In the genomic region with DNA sequence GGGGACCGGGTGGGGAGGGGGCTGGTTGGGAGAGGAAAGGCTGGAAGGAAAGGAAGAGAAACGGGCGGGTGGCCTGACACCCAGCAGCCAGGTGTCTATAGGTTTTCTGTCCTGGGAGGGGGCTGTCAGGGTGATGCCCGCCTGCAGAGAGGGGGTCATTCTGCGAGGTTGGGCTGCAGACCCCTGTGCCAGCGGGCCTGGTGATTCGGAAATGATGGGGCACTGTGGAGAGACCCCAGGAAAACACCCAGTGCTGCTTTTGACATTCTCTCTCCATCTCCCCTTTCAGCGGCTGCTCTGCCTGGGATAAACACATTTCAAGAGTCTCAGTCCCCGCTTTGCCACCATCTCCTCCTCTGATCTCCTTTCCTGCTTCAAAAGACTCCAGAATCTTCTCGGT, we compare ENCODE assay signal across 19 cellular contexts.
A peak's percentile ranks its signal among the peaks of the same experiment; 100 is the strongest.
DNase-seq lines count a peak whose midpoint lies in the region; ATAC-seq and TF ChIP-seq lines count a peak whose summit lies in the region.
"Had no signal": no experiment of that assay in that cellular context is flagged by ENCODE, and none has a peak within 500 bp of the region (broad histone marks: within the 10 kb centered on the region; RNA-seq: fewer than 3 reads in every experiment).

No MANE protein-coding gene starts in this region.

- peak; percentile 20 for DNase-seq in D341Med (ENCODE audit: low spot score)
- no peak for DNase-seq in Panc1 (ENCODE audit: low read depth, low spot score)
- DNase-seq in glutamatergic neuron, result no peak
- no peak for DNase-seq in trophoblast cell
- no peak for DNase-seq in esophagus muscularis mucosa (ENCODE audit: extremely low spot score)
- DNase-seq in psoas muscle, result no peak
- DNase-seq: activated CD4-positive, alpha-beta T cell treated with anti-CD3 and anti-CD28 coated beads, Interleukin-2, amount 10 ng/mL, durations not matched to agents 24 days and 14 days; AML-193; MM.1S; NCI-H146; SHP77 treated with DMSO at 0.1 percent for 48 hours; stimulated activated naive B cell treated with anti-CD40 and anti-IgM and Interleukin-4, amounts not matched to agents 10 μg/mL and 1 μg/mL and 100 μg/mL, for 72 hours; thyroid gland had no signal

- H3K79me2 ChIP-seq in trophoblast cell (ENCODE audit: control insufficient read depth, insufficient read depth, low read length, poor library complexity), result peaks cover 2% of the 10 kb centered on the region

- H3K27ac ChIP-seq in Panc1 (ENCODE audit: low read length) (peak overlapping the region; percentile 86), trophoblast cell (ENCODE audit: low read depth, low read length) (no peak overlapping the region), esophagus muscularis mucosa (replicated peaks in 1 of 4) (no peak overlapping the region), psoas muscle (no peak overlapping the region)
- H3K27ac ChIP-seq: ovary, thyroid gland had no signal

- no peak overlapping the region for H4K12ac ChIP-seq in trophoblast cell (ENCODE audit: low read depth, low read length)

- no peak overlapping the region for H3K4me3 ChIP-seq in Panc1 (ENCODE audit: low read depth in 2 of 2, low read length in 2 of 2)
- no peak overlapping the region for H3K4me3 ChIP-seq in trophoblast cell (ENCODE audit: low read depth, low read length)
- no peak overlapping the region for H3K4me3 ChIP-seq in esophagus muscularis mucosa
- H3K4me3 ChIP-seq in psoas muscle, result no peak overlapping the region
- H3K4me3 ChIP-seq: ovary, thyroid gland had no signal

- H3K27me3 ChIP-seq in Panc1 (ENCODE audit: control insufficient read depth, insufficient read depth, low read length) (no peaks in the 10 kb centered on the region), trophoblast cell (ENCODE audit: insufficient read depth, low read length) (peaks cover 3% of the 10 kb centered on the region), esophagus muscularis mucosa (peaks cover 0 to 50% (median 8%) of the 10 kb centered on the region in 4 donors), psoas muscle (ENCODE audit: insufficient read depth in 3 of 3, low read length in 2 of 3) (peaks cover 0 to 25% (median 6%) of the 10 kb centered on the region in 3 donors)
- H3K27me3 ChIP-seq: ovary, thyroid gland had no signal

- H3K4me2 ChIP-seq in trophoblast cell (ENCODE audit: low read length), result no peak overlapping the region

- no peak overlapping the region for H2AFZ ChIP-seq in trophoblast cell (ENCODE audit: insufficient read depth, low read length, poor library complexity)

- BruUV-seq in Panc1 (replicated peaks; lab: Mats Ljungman, UMichigan), result no TSS peak

- intact Hi-C loops in Panc1 (cut with micrococcal nuclease; ENCODE audit: unreplicated experiment) (loop anchor here (10.0 kb wide), 1 partner anchor 163 kb away; no protein-coding TSS in a partner anchor), esophagus muscularis mucosa (cut with DNase I) (no loop called here), psoas muscle (cut with DNase I) (no loop called here)

- H3K23ac ChIP-seq in trophoblast cell (ENCODE audit: low read length), result no peak overlapping the region

- H3K9me3 Mint-ChIP-seq in glutamatergic neuron (ENCODE audit: unreplicated experiment), result peaks cover 10% of the 10 kb centered on the region
- H3K9me3 Mint-ChIP-seq: activated CD4-positive, alpha-beta T cell treated with anti-CD3 and anti-CD28 coated beads, Interleukin-2, amount 10 ng/mL, durations not matched to agents 24 days and 14 days; activated T-helper 2 cell treated with anti-CD3 and anti-CD28 coated beads, Interferon-gamma antibody, Interleukin-2, Interleukin-4, amounts not matched to agents 10 μg/mL and 5 μg/mL and 100 μg/mL, durations not matched to agents 14 hours and 24 hours and 36 hours; stimulated activated naive B cell treated with anti-CD40 and anti-IgM and Interleukin-4, amounts not matched to agents 10 μg/mL and 1 μg/mL and 100 μg/mL, for 72 hours; T-cell had no signal

- no peak overlapping the region for H3K4ac ChIP-seq in trophoblast cell (ENCODE audit: low read depth, low read length)

- no peak overlapping the region for H2BK120ac ChIP-seq in trophoblast cell (ENCODE audit: insufficient read depth, low read length, poor library complexity)

- no peak for ATAC-seq in Panc1
- no peak for ATAC-seq in GM21390 (IDR thresholded peaks at IDR 0.05; ENCODE audit: unreplicated experiment)
- ATAC-seq in GM21526 (IDR thresholded peaks at IDR 0.05; ENCODE audit: low FRiP score, unreplicated experiment), result no peak
- ATAC-seq in psoas muscle, result no peak
- ATAC-seq: activated CD8-positive, alpha-beta memory T cell treated with anti-CD3 and anti-CD28 coated beads, Interleukin-2, amount 10 ng/mL, durations not matched to agents 7 days and 5 days; stimulated activated naive B cell treated with anti-CD40 and anti-IgM and Interleukin-4, amounts not matched to agents 10 μg/mL and 1 μg/mL and 100 μg/mL, for 72 hours; T-cell had no signal

- H3K36me3 Mint-ChIP-seq in glutamatergic neuron (ENCODE audit: unreplicated experiment), result no peaks in the 10 kb centered on the region
- H3K36me3 Mint-ChIP-seq: activated CD8-positive, alpha-beta memory T cell treated with anti-CD3 and anti-CD28 coated beads, Interleukin-2, amount 10 ng/mL, durations not matched to agents 7 days and 5 days; T-cell had no signal

- CTCF ChIA-PET in Panc1 (lab: Charles Lee), result no interaction called here

- no CpG with 5 or more reads among the region's 10 CpGs for WGBS in trophoblast cell (ENCODE audit: extremely low coverage, insufficient coverage, insufficient read length)
- WGBS in esophagus muscularis mucosa, result 83% methylated on average over 10 of the region's 10 CpGs
- WGBS in psoas muscle, 3 donors, result 81 to 85% (median 82%) methylated on average over 10 of the region's 10 CpGs

- H3K27ac Mint-ChIP-seq in glutamatergic neuron (ENCODE audit: unreplicated experiment), result peak overlapping the region; percentile 59
- H3K27ac Mint-ChIP-seq: activated CD4-positive, alpha-beta T cell treated with anti-CD3 and anti-CD28 coated beads, Interleukin-2, amount 10 ng/mL, durations not matched to agents 24 days and 14 days; activated CD8-positive, alpha-beta memory T cell treated with anti-CD3 and anti-CD28 coated beads, Interleukin-2, amount 10 ng/mL, durations not matched to agents 7 days and 5 days; activated T-helper 2 cell treated with anti-CD3 and anti-CD28 coated beads, Interferon-gamma antibody, Interleukin-2, Interleukin-4, amounts not matched to agents 10 μg/mL and 5 μg/mL and 100 μg/mL, durations not matched to agents 14 hours and 24 hours and 36 hours; stimulated activated naive B cell treated with anti-CD40 and anti-IgM and Interleukin-4, amounts not matched to agents 10 μg/mL and 1 μg/mL and 100 μg/mL, for 72 hours; T-cell had no signal

- POLR2A ChIA-PET in Panc1 (lab: Charles Lee), result no interaction called here

- peak overlapping the region; percentile 65 for H3K4me3 Mint-ChIP-seq in glutamatergic neuron (ENCODE audit: unreplicated experiment)
- H3K4me3 Mint-ChIP-seq: activated CD4-positive, alpha-beta T cell treated with anti-CD3 and anti-CD28 coated beads, Interleukin-2, amount 10 ng/mL, durations not matched to agents 24 days and 14 days; activated CD8-positive, alpha-beta memory T cell treated with anti-CD3 and anti-CD28 coated beads, Interleukin-2, amount 10 ng/mL, durations not matched to agents 7 days and 5 days; stimulated activated naive B cell treated with anti-CD40 and anti-IgM and Interleukin-4, amounts not matched to agents 10 μg/mL and 1 μg/mL and 100 μg/mL, for 72 hours; T-cell had no signal

- peak overlapping the region; percentile 23 for H2BK12ac ChIP-seq in trophoblast cell (ENCODE audit: low read length)

- H3K9me3 ChIP-seq in Panc1 (ENCODE audit: control insufficient read depth, insufficient read depth, low read depth, low read length) (no peaks in the 10 kb centered on the region), trophoblast cell (ENCODE audit: insufficient read depth, low read depth, low read length) (peaks cover 3% of the 10 kb centered on the region), esophagus muscularis mucosa (no peaks in the 10 kb centered on the region), psoas muscle (no peaks in the 10 kb centered on the region)
- H3K9me3 ChIP-seq: ovary, thyroid gland had no signal

- H4K8ac ChIP-seq in trophoblast cell (ENCODE audit: low read depth, low read length), result no peak overlapping the region

- no peak overlapping the region for H3K9ac ChIP-seq in trophoblast cell (ENCODE audit: low read length)

- peak overlapping the region; percentile 23 for H4K91ac ChIP-seq in trophoblast cell (ENCODE audit: low read depth, low read length)

- no peaks in the 10 kb centered on the region for H3K36me3 ChIP-seq in Panc1 (ENCODE audit: control insufficient read depth, insufficient read depth, low read length)
- H3K36me3 ChIP-seq in trophoblast cell (ENCODE audit: control insufficient read depth in 1 of 2, insufficient read depth in 2 of 2, low read length in 2 of 2), result no peaks in the 10 kb centered on the region
- H3K36me3 ChIP-seq in esophagus muscularis mucosa, result no peaks in the 10 kb centered on the region
- no peaks in the 10 kb centered on the region for H3K36me3 ChIP-seq in psoas muscle (ENCODE audit: insufficient read depth in 1 of 2, low read depth in 1 of 2)
- H3K36me3 ChIP-seq: ovary, thyroid gland had no signal

- TF ChIP-seq CTCF in Panc1 (IDR thresholded peaks at IDR 0.05) (no peak), glutamatergic neuron (IDR thresholded peaks at IDR 0.05; ENCODE audit: partially characterized antibody, unreplicated experiment) (no peak), esophagus muscularis mucosa (IDR thresholded peaks at IDR 0.05) (no peak), psoas muscle (IDR thresholded peaks at IDR 0.05) (no peak)

- TF ChIP-seq POLR2A in esophagus muscularis mucosa (IDR thresholded peaks at IDR 0.05; ENCODE audit: low read depth), result no peak

- H3K27me3 Mint-ChIP-seq in glutamatergic neuron (ENCODE audit: unreplicated experiment), result peaks cover 13% of the 10 kb centered on the region

- no peak overlapping the region for H3K18ac ChIP-seq in trophoblast cell (ENCODE audit: low read length)

- H2AK5ac ChIP-seq in trophoblast cell (ENCODE audit: low read length), result no peak overlapping the region

- TF ChIP-seq EP300 in esophagus muscularis mucosa (IDR thresholded peaks at IDR 0.05), result no peak

- in situ Hi-C loops in Panc1 (cut with HindIII; ENCODE audit: low pct_unique_long_range_greater_than_20kb, low sequenced_read_pairs), result no loop called here

- H3K4me1 ChIP-seq in Panc1 (ENCODE audit: control insufficient read depth, insufficient read depth, low read length) (peaks cover 35% of the 10 kb centered on the region), trophoblast cell (ENCODE audit: control insufficient read depth in 1 of 2, insufficient read depth in 2 of 2, low read length in 2 of 2) (peaks cover 11 to 14% of the 10 kb centered on the region in 2 experiments), esophagus muscularis mucosa (peaks cover 0 to 5% (median 2%) of the 10 kb centered on the region in 4 donors), psoas muscle (no peaks in the 10 kb centered on the region)

- no peak overlapping the region for H3K14ac ChIP-seq in trophoblast cell (ENCODE audit: low read length)

- no peak overlapping the region for H2BK5ac ChIP-seq in trophoblast cell (ENCODE audit: low read depth, low read length, poor library complexity)

- H3K79me1 ChIP-seq in trophoblast cell (ENCODE audit: low read length), result peaks cover 6% of the 10 kb centered on the region

- H3K4me1 Mint-ChIP-seq in glutamatergic neuron (ENCODE audit: low read depth, unreplicated experiment), result peaks cover 23% of the 10 kb centered on the region
- H3K4me1 Mint-ChIP-seq: activated CD4-positive, alpha-beta T cell treated with anti-CD3 and anti-CD28 coated beads, Interleukin-2, amount 10 ng/mL, durations not matched to agents 24 days and 14 days; activated CD8-positive, alpha-beta memory T cell treated with anti-CD3 and anti-CD28 coated beads, Interleukin-2, amount 10 ng/mL, durations not matched to agents 7 days and 5 days had no signal
